In the genomic region with DNA sequence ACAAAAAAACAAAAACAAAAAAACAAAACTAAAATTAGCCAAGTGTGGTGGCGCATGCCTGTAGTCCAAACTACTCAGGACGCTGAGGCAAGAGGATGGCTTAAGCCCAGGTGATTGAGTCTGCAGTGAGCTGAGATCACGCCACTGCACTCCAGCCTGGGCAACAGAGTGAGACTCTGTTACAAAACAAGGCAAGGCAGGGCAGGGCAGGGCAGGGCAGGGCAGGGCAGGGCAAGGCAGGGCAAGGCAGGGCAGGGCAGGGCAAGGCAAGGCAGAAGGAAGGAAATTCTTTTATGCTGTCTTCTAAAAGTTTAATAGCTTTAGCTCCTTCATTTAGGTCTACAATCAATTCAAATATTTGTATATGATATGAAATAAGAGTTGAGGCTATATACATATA, we compare ENCODE assay signal across 21 cellular contexts. TPM values are rescaled to one million over a fixed set of nuclear protein-coding genes. Genes with fewer than 3 reads are reported as not detected.
A peak's percentile ranks its signal among the peaks of the same experiment; 100 is the strongest.
DNase-seq lines count a peak whose midpoint lies in the region; ATAC-seq and TF ChIP-seq lines count a peak whose summit lies in the region.
"Had no signal": no experiment of that assay in that cellular context is flagged by ENCODE, and none has a peak within 500 bp of the region (broad histone marks: within the 10 kb centered on the region; RNA-seq: fewer than 3 reads in every experiment).

No MANE protein-coding gene starts in this region.

- H3K79me2 ChIP-seq in mammary epithelial cell (ENCODE audit: insufficient read depth, low read length): no peaks in the 10 kb centered on the region

- TF ChIP-seq POLR2A in upper lobe of left lung (IDR thresholded peaks at IDR 0.05): no peak

- dilution Hi-C loops in mammary epithelial cell (cut with HindIII; ENCODE audit: low sequenced_read_pairs): loop anchor here (5.0 kb wide), 1 partner anchor 48 kb away; a partner anchor contains a TSS

- CTCF ChIA-PET in HEK293 (lab: Yijun Ruan, JAX) (interaction anchor here (0.7 to 1.5 kb wide), 3 partner anchors 225 to 628 kb away, joined by 3 to 4 read pairs (median 3); no protein-coding TSS in a partner anchor), mammary epithelial cell (lab: Charles Lee; ENCODE audit: low non-redundant PET) (no interaction called here)

- no peaks in the 10 kb centered on the region for H4K20me1 ChIP-seq in mammary epithelial cell (ENCODE audit: insufficient read depth, low read length)

- no peak overlapping the region for H3K4me2 ChIP-seq in mammary epithelial cell (ENCODE audit: insufficient read depth, low read depth, low read length)

- H3K27ac Mint-ChIP-seq in nephron progenitor cell: peak overlapping the region; percentile 65
- H3K27ac Mint-ChIP-seq: CD4-positive, CD25-positive, alpha-beta regulatory T cell; CD8-positive, alpha-beta memory T cell; H9 had no signal

- ATAC-seq in HG03565 (IDR thresholded peaks at IDR 0.05; ENCODE audit: unreplicated experiment): no peak
- ATAC-seq in upper lobe of left lung (ENCODE audit: low FRiP score in 2 of 2): no peak

- H3K9me3 ChIP-seq in HEK293 (ENCODE audit: control insufficient read depth, insufficient read depth, low read depth, low read length): no peaks in the 10 kb centered on the region
- no peaks in the 10 kb centered on the region for H3K9me3 ChIP-seq in mammary epithelial cell (replicated peaks; ENCODE audit: insufficient read depth, low read length)
- H3K9me3 ChIP-seq in upper lobe of left lung: no peaks in the 10 kb centered on the region
- H3K9me3 ChIP-seq: BE2C had no signal

- H3K27me3 Mint-ChIP-seq in nephron progenitor cell (ENCODE audit: low read depth, poor library complexity): peaks cover 25% of the 10 kb centered on the region

- H3K27ac ChIP-seq in HEK293 (ENCODE audit: extremely low read depth, low read depth, low read length): no peak overlapping the region
- peak overlapping the region; percentile 3 for H3K27ac ChIP-seq in mammary epithelial cell (ENCODE audit: insufficient read depth, low read depth, low read length)
- peak overlapping the region; percentile 61 for H3K27ac ChIP-seq in epithelial cell of prostate
- H3K27ac ChIP-seq in upper lobe of left lung: no peak overlapping the region

- no peak for DNase-seq in mammary epithelial cell
- no peak for DNase-seq in epithelial cell of prostate (ENCODE audit: low read depth, low spot score)
- DNase-seq in nephron progenitor cell: no peak
- DNase-seq in pons (ENCODE audit: low spot score): no peak
- no peak for DNase-seq in NCI-H2081 (lab: John Stamatoyannopoulos, UW)
- DNase-seq in upper lobe of left lung: no peak
- DNase-seq: BE2C; C1 segment of cervical spinal cord; CD4-positive, CD25-positive, alpha-beta regulatory T cell; CD8-positive, alpha-beta memory T cell; COR-L47; DMS 273 treated with DMSO at 0.1 percent for 48 hours; DMS53; DND-41; EL; H9; IMR-90 had no signal

- H3K27me3 ChIP-seq in mammary epithelial cell (ENCODE audit: insufficient read depth, low read length): no peaks in the 10 kb centered on the region
- H3K27me3 ChIP-seq in upper lobe of left lung: no peaks in the 10 kb centered on the region
- H3K27me3 ChIP-seq: BE2C had no signal

- no peak overlapping the region for H2AFZ ChIP-seq in mammary epithelial cell (ENCODE audit: low read depth, low read length)

- TF ChIP-seq CTCF in HEK293 (tag by site-specific recombination; IDR thresholded peaks at IDR 0.05): no peak
- TF ChIP-seq CTCF in mammary epithelial cell (conservative IDR thresholded peaks at IDR 0.05 in 1 of 2, IDR thresholded peaks at IDR 0.05 in 1 of 2; ENCODE audit: extremely low read depth in 1 of 2, insufficient read depth in 1 of 2, low read depth in 1 of 2, low read length in 2 of 2): no peak
- no peak for TF ChIP-seq CTCF in nephron progenitor cell (IDR thresholded peaks at IDR 0.05)
- no peak for TF ChIP-seq CTCF in upper lobe of left lung (IDR thresholded peaks at IDR 0.05)

- no peak for TF ChIP-seq EP300 in upper lobe of left lung (IDR thresholded peaks at IDR 0.05)

- no peaks in the 10 kb centered on the region for H3K4me1 ChIP-seq in HEK293 (ENCODE audit: control insufficient read depth, insufficient read depth, low read length)
- H3K4me1 ChIP-seq in mammary epithelial cell (ENCODE audit: insufficient read depth, low read length): peaks cover 6% of the 10 kb centered on the region
- no peaks in the 10 kb centered on the region for H3K4me1 ChIP-seq in upper lobe of left lung
- H3K4me1 ChIP-seq: BE2C had no signal

- POLR2A ChIA-PET in HEK293 (lab: Yijun Ruan, JAX): interaction anchor here (0.7 kb wide), 1 partner anchor 628 kb away, joined by 4 read pairs; no protein-coding TSS in a partner anchor

- no peak overlapping the region for H3K4me3 Mint-ChIP-seq in nephron progenitor cell
- H3K4me3 Mint-ChIP-seq: CD4-positive, CD25-positive, alpha-beta regulatory T cell; CD8-positive, alpha-beta memory T cell; H9 had no signal

- no TSS peak for BruUV-seq in mammary epithelial cell (replicated peaks; lab: Mats Ljungman, UMichigan)

- no peak overlapping the region for H3K4me3 ChIP-seq in HEK293 (ENCODE audit: low read depth, low read length)
- H3K4me3 ChIP-seq in mammary epithelial cell (replicated peaks in 1 of 3; ENCODE audit: insufficient read depth in 1 of 3, low read depth in 2 of 3, low read length in 3 of 3): no peak overlapping the region
- no peak overlapping the region for H3K4me3 ChIP-seq in upper lobe of left lung

- in situ Hi-C loops in mammary epithelial cell (cut with MboI; ENCODE audit: low sequenced_read_pairs in 2 of 2): no loop called here

- WGBS in mammary epithelial cell (ENCODE audit: low coverage, missing lambda C conversion rate): 89% methylated on average over 3 of the region's 3 CpGs
- 78 to 82% methylated on average over 3 of the region's 3 CpGs for WGBS in upper lobe of left lung, 2 donors

- no peak overlapping the region for H3K9ac ChIP-seq in mammary epithelial cell (ENCODE audit: insufficient read depth, low read length)

- intact Hi-C loops in mammary epithelial cell (cut with micrococcal nuclease): no loop called here

- H3K36me3 ChIP-seq in HEK293 (ENCODE audit: control insufficient read depth in 2 of 2, insufficient read depth in 1 of 2, low read length in 2 of 2): no peaks in the 10 kb centered on the region
- H3K36me3 ChIP-seq in mammary epithelial cell (ENCODE audit: insufficient read depth, low read length): no peaks in the 10 kb centered on the region
- H3K36me3 ChIP-seq in upper lobe of left lung: no peaks in the 10 kb centered on the region
- H3K36me3 ChIP-seq: BE2C had no signal

- H3K9me3 Mint-ChIP-seq in nephron progenitor cell: peaks cover under 1% of the 10 kb centered on the region

- H3K36me3 Mint-ChIP-seq in nephron progenitor cell (ENCODE audit: low read depth): no peaks in the 10 kb centered on the region
- H3K36me3 Mint-ChIP-seq: CD4-positive, CD25-positive, alpha-beta regulatory T cell; CD8-positive, alpha-beta memory T cell had no signal

- peaks cover 4% of the 10 kb centered on the region for H3K4me1 Mint-ChIP-seq in nephron progenitor cell
- H3K4me1 Mint-ChIP-seq: CD4-positive, CD25-positive, alpha-beta regulatory T cell; CD8-positive, alpha-beta memory T cell had no signal

TF ChIP-seq in HEK293, 187 proteins besides CTCF, POLR2A, EP300 and RAD21:
- TF ChIP-seq KLF1 (tag by site-specific recombination; IDR thresholded peaks at IDR 0.05) (peak; percentile 69), ZNF529 (tag by site-specific recombination; IDR thresholded peaks at IDR 0.05; ENCODE audit: insufficient replicate concordance) (no peak), HOXD13 (CRISPR knock-in tag; IDR thresholded peaks at IDR 0.05; ENCODE audit: borderline replicate concordance) (no peak), ZBTB48 (tag by site-specific recombination; IDR thresholded peaks at IDR 0.05) (no peak), ZNF521 (tag by site-specific recombination; IDR thresholded peaks at IDR 0.05) (no peak), KLF7 (tag by site-specific recombination; IDR thresholded peaks at IDR 0.05; ENCODE audit: borderline replicate concordance) (no peak), ZNF426 (tag by site-specific recombination; IDR thresholded peaks at IDR 0.05) (no peak)
- TF ChIP-seq, protein P1, sequence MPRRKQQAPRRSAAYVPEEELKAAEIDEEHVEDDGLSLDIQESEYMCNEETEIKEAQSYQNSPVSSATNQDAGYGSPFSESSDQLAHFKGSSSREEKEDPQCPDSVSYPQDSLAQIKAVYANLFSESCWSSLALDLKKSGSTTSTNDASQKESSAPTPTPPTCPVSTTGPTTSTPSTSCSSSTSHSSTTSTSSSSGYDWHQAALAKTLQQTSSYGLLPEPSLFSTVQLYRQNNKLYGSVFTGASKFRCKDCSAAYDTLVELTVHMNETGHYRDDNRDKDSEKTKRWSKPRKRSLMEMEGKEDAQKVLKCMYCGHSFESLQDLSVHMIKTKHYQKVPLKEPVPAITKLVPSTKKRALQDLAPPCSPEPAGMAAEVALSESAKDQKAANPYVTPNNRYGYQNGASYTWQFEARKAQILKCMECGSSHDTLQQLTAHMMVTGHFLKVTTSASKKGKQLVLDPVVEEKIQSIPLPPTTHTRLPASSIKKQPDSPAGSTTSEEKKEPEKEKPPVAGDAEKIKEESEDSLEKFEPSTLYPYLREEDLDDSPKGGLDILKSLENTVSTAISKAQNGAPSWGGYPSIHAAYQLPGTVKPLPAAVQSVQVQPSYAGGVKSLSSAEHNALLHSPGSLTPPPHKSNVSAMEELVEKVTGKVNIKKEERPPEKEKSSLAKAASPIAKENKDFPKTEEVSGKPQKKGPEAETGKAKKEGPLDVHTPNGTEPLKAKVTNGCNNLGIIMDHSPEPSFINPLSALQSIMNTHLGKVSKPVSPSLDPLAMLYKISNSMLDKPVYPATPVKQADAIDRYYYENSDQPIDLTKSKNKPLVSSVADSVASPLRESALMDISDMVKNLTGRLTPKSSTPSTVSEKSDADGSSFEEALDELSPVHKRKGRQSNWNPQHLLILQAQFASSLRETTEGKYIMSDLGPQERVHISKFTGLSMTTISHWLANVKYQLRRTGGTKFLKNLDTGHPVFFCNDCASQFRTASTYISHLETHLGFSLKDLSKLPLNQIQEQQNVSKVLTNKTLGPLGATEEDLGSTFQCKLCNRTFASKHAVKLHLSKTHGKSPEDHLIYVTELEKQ (tag by site-specific recombination; IDR thresholded peaks at IDR 0.05; ENCODE audit: borderline replicate concordance): no peak
TF ChIP-seq in HEK293: peak in this region for 1.

RNA-seq across cellular contexts. Expression of a gene that starts 50.1 kb away (rescaled TPM):
- total RNA-seq in mammary epithelial cell (1 to 10 TPM; 6.0 to 7.5 TPM), upper lobe of left lung (1 to 10 TPM; 2.0 to 9.6 (median 4.7) TPM)
- 2.1 TPM for polyA plus RNA-seq in mammary epithelial cell
- polyA minus RNA-seq in mammary epithelial cell: 1.9 TPM
- total RNA-seq: A172; CD4-positive, CD25-positive, alpha-beta regulatory T cell; CD8-positive, alpha-beta memory T cell; G401; IMR-90 had no signal
- polyA plus RNA-seq: CD4-positive, CD25-positive, alpha-beta regulatory T cell; CD8-positive, alpha-beta memory T cell; IMR-90 had no signal

Comparison
In these comparisons a context has a peak if more than half of its experiments do, and no peak if none do; other contexts are left out.
1. H3K27ac ChIP-seq: peak in mammary epithelial cell (single experiment) and epithelial cell of prostate (single experiment); none in HEK293 (single experiment) and upper lobe of left lung (0 of 4).